ENCODE assay signal across 18 cellular contexts in the genomic region with DNA sequence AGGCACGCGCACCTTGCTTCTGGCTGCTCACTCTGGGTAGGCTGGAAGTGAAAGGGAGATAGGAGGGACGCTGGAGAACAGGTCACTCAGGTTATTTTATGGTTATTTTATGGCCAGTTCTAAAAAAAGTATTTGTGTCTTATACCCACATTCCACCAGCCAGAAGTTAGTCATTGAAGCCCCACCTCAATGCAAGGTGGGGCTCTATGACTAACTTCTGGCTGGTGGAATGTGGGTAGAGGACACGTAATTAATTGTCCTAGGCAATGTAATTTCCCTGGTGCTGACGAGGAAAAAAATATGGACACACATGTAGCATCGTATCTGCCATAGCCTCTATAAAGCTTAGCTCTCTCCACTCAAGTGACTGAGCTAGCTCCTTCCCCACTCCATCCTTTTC.
"Had no signal": no experiment of that assay in that cellular context is flagged by ENCODE, and none has a peak within 500 bp of the region (broad histone marks: within the 10 kb centered on the region; RNA-seq: fewer than 3 reads in every experiment).

No MANE protein-coding gene starts in this region.

- ATAC-seq: activated CD8-positive, alpha-beta T cell treated with anti-CD3 and anti-CD28 coated beads, Interleukin-2, amount 10 ng/mL, durations not matched to agents 7 days and 5 days; left lobe of liver; natural killer cell treated with Interleukin-12 subunit alpha and Interleukin-12 subunit beta and Interleukin-15 and Interleukin-18, amount 100 ng/mL, for 72 hours; right lobe of liver; stimulated activated naive B cell treated with anti-CD40 and anti-IgM and Interleukin-4, amounts not matched to agents 10 μg/mL and 1 μg/mL and 100 μg/mL, for 72 hours had no signal

- H3K4me1 ChIP-seq: right lobe of liver, spleen, upper lobe of left lung had no signal

- H3K4me3 ChIP-seq: coronary artery, right lobe of liver, spleen, upper lobe of left lung had no signal

- H3K27me3 ChIP-seq: right lobe of liver, spleen, upper lobe of left lung had no signal

- H3K9me3 ChIP-seq: right lobe of liver, spleen, upper lobe of left lung had no signal

- H3K36me3 ChIP-seq: right lobe of liver, spleen, upper lobe of left lung had no signal

- DNase-seq: activated CD8-positive, alpha-beta T cell treated with anti-CD3 and anti-CD28 coated beads, Interleukin-2, amount 10 ng/mL, durations not matched to agents 7 days and 5 days; activated naive CD4-positive, alpha-beta T cell; caudate nucleus; effector CD4-positive, alpha-beta T cell; hypothalamus; immature natural killer cell; occipital lobe; right lobe of liver; spleen; stimulated activated CD4-positive, alpha-beta T cell treated with anti-CD3 and anti-CD28 coated beads, Interleukin-1b, Interleukin-23, amount 100 ng/mL, for 48 hours; stimulated activated naive B cell treated with anti-CD40 and anti-IgM and Interleukin-4, amounts not matched to agents 10 μg/mL and 1 μg/mL and 100 μg/mL, for 72 hours; substantia nigra; T1000; upper lobe of left lung had no signal

- H3K27ac ChIP-seq: coronary artery, right lobe of liver, spleen, upper lobe of left lung, VCaP had no signal
